ENCODE assay signal across 6 cellular contexts in the genomic region with DNA sequence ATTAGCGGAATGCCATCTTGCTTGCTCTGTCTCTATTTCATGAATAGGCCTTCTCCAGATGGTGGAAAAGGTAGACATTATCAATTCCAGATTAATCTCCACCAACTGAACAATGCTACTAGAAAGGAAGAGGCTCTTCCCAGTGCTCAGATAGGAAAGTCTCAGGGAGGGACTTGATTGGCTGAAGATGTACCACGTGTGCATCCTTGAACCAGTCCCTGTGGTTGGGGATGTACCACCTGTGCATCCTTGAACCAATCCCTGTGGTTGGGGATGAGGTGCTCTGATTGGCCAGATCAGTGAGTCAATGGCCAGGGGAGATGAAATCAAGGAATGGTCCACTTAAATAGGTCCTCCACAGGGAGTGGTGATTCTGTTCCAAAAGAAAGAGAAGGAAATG.
DNase-seq lines count a peak whose midpoint lies in the region; ATAC-seq, FAIRE-seq and TF ChIP-seq lines count a peak whose summit lies in the region.
"Not testable (repeated sequence)": the region's sequence is repeated elsewhere in the genome, so short reads cannot be mapped to it uniquely, and the experiment has no call there.

No MANE protein-coding gene starts in this region.

- TF ChIP-seq POLR2A in HCT116 (IDR thresholded peaks at IDR 0.05; ENCODE audit: borderline replicate concordance, extremely low read depth, insufficient read depth, insufficient read length); K562 (conservative IDR thresholded peaks at IDR 0.05): not testable (repeated sequence)

- not testable (repeated sequence) for H3K9me3 ChIP-seq in HCT116 (ENCODE audit: control insufficient read depth in 1 of 2, insufficient read depth in 1 of 2, low read depth in 1 of 2, low read length in 2 of 2); K562 (replicated peaks; ENCODE audit: control insufficient read depth, insufficient read depth, low read depth, low read length)

- not testable (repeated sequence) for H4K20me1 ChIP-seq in HCT116 (ENCODE audit: insufficient read depth); K562 (replicated peaks; ENCODE audit: control insufficient read depth, insufficient read depth, low read length)

- BruUV-seq in HCT116 (replicated peaks; lab: Mats Ljungman, UMichigan); K562 (replicated peaks; lab: Mats Ljungman, UMichigan): not testable (repeated sequence)

- H3K4me2 ChIP-seq in HCT116 (ENCODE audit: low read length); K562 (ENCODE audit: insufficient read depth, low read length): not testable (repeated sequence)

- 40% methylated on average over 1 of the region's 2 CpGs for WGBS in K562 (ENCODE audit: insufficient coverage, low coverage, missing lambda C conversion rate)

- not testable (repeated sequence) for H2AFZ ChIP-seq in HCT116 (ENCODE audit: low read depth, low read length, poor library complexity, severe bottlenecking); K562 (ENCODE audit: low read depth, low read length)

- H3K9me1 ChIP-seq in K562 (ENCODE audit: control insufficient read depth, insufficient read depth, low read length) = not testable (repeated sequence)

- H3K79me2 ChIP-seq in HCT116 (ENCODE audit: insufficient read depth, low read length); K562 (ENCODE audit: control insufficient read depth, insufficient read depth, low read length): not testable (repeated sequence)

- not testable (repeated sequence) for H3K9ac ChIP-seq in HCT116 (ENCODE audit: low read length); K562 (ENCODE audit: insufficient read depth in 1 of 2, low read depth in 2 of 2, low read length in 2 of 2)

- not testable (repeated sequence) for TF ChIP-seq CTCF in GM10266 (IDR thresholded peaks at IDR 0.05; ENCODE audit: control insufficient read depth, insufficient read depth, low read depth, missing control alignments); HCT116 (IDR thresholded peaks at IDR 0.05 in 2 of 3, conservative IDR thresholded peaks at IDR 0.05 in 1 of 3; ENCODE audit: borderline replicate concordance in 1 of 3, insufficient read depth in 1 of 3, low read depth in 2 of 3, low read length in 2 of 3); K562 (IDR thresholded peaks at IDR 0.05 in 2 of 3, conservative IDR thresholded peaks at IDR 0.05 in 1 of 3; ENCODE audit: insufficient read depth in 2 of 3, low read depth in 1 of 3, low read length in 3 of 3)

- POLR2A ChIA-PET in HCT116 (lab: Charles Lee); K562 (lab: Yijun Ruan, JAX): not testable (repeated sequence)

- H3K4me3 ChIP-seq in HCT116 (replicated peaks in 1 of 2; ENCODE audit: low read depth in 1 of 2, low read length in 2 of 2); K562: not testable (repeated sequence)

- RAD21 ChIA-PET in HCT116 (lab: Charles Lee; ENCODE audit: low non-redundant PET in 1 of 2, low total read pairs in 2 of 2, uncharacterized antibody in 2 of 2, unreplicated experiment in 2 of 2) = not testable (repeated sequence)

- in situ Hi-C loops in K562 (cut with MboI) = not testable (repeated sequence)

- not testable (repeated sequence) for H3K9me2 ChIP-seq in HCT116 (ENCODE audit: insufficient read depth)

- CTCF ChIA-PET in HCT116 (lab: Charles Lee); K562 (lab: Yijun Ruan, JAX; ENCODE audit: low intra/inter-chr PET ratio): not testable (repeated sequence)

- intact Hi-C loops in HCT116 (cut with micrococcal nuclease); K562 (cut with micrococcal nuclease): not testable (repeated sequence)

- TF ChIP-seq RAD21 in HCT116 (IDR thresholded peaks at IDR 0.05; ENCODE audit: low read depth); Ishikawa (IDR thresholded peaks at IDR 0.05; ENCODE audit: low read depth); K562 (CRISPR knock-in tag; conservative IDR thresholded peaks at IDR 0.05 in 1 of 2, IDR thresholded peaks at IDR 0.05 in 1 of 2): not testable (repeated sequence)

- TF ChIP-seq EP300 in Ishikawa (IDR thresholded peaks at IDR 0.05; ENCODE audit: borderline replicate concordance); K562 (IDR thresholded peaks at IDR 0.05; ENCODE audit: low read length): not testable (repeated sequence)

- peak; percentile 32; the same call in 1 of the 2 replicates for ATAC-seq in HCT116
- ATAC-seq in K562 = 0 out of 3 replicates have a peak, but pooled peaks have one; percentile 38

- H3K27me3 ChIP-seq in HCT116 (ENCODE audit: insufficient read depth, low read length); K562 (ENCODE audit: control insufficient read depth in 2 of 2, insufficient read depth in 2 of 2, low read length in 2 of 2): not testable (repeated sequence)

- not testable (repeated sequence) for H3K36me3 ChIP-seq in HCT116 (ENCODE audit: control insufficient read depth in 1 of 2, insufficient read depth in 2 of 2, low read length in 2 of 2); K562 (ENCODE audit: control insufficient read depth, insufficient read depth, low read length)

- peak; percentile 26 for FAIRE-seq in HTR-8/SVneo (lab: Jason Lieb, UNC)
- peak; percentile 6 for FAIRE-seq in K562 (lab: Jason Lieb, UNC)

- peak; percentile 1 for DNase-seq in GM10266 (ENCODE audit: extremely low spot score)
- DNase-seq in HCT116 (ENCODE audit: low read depth, low spot score); HTR-8/SVneo (ENCODE audit: insufficient read length, low spot score): not testable (repeated sequence)
- DNase-seq in K562 (ENCODE audit: extremely low read depth in 1 of 4, low spot score in 3 of 4) = peak in 2 of 4 experiments; percentile 10 to 11

- H3K4me1 ChIP-seq in HCT116 (ENCODE audit: control insufficient read depth in 1 of 2, insufficient read depth in 2 of 2, low read length in 2 of 2); K562 (replicated peaks in 1 of 2; ENCODE audit: control insufficient read depth in 2 of 2, insufficient read depth in 2 of 2, low read length in 2 of 2): not testable (repeated sequence)

- H3K27ac ChIP-seq in HCT116 (ENCODE audit: low read depth, low read length); K562 (ENCODE audit: extremely low read depth, low read depth, low read length): not testable (repeated sequence)
- H3K27ac ChIP-seq in cingulate gyrus (ENCODE audit: low read depth, low read length) = peak overlapping the region; percentile 1

TF ChIP-seq in Ishikawa, 13 proteins besides CTCF, POLR2A, EP300 and RAD21:
- TF ChIP-seq, protein P1, sequence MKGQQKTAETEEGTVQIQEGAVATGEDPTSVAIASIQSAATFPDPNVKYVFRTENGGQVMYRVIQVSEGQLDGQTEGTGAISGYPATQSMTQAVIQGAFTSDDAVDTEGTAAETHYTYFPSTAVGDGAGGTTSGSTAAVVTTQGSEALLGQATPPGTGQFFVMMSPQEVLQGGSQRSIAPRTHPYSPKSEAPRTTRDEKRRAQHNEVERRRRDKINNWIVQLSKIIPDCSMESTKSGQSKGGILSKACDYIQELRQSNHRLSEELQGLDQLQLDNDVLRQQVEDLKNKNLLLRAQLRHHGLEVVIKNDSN (IDR thresholded peaks at IDR 0.05) = 0 out of 2 replicates have a peak, but pooled peaks have one; percentile 25

TF ChIP-seq in K562, 482 proteins besides CTCF, POLR2A, EP300 and RAD21:
- TF ChIP-seq, protein P2, sequence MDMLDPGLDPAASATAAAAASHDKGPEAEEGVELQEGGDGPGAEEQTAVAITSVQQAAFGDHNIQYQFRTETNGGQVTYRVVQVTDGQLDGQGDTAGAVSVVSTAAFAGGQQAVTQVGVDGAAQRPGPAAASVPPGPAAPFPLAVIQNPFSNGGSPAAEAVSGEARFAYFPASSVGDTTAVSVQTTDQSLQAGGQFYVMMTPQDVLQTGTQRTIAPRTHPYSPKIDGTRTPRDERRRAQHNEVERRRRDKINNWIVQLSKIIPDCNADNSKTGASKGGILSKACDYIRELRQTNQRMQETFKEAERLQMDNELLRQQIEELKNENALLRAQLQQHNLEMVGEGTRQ (CRISPR knock-in tag; IDR thresholded peaks at IDR 0.05) = peak; percentile 57; the same call in 1 of the 2 replicates
- TF ChIP-seq, protein P1 (CRISPR knock-in tag; IDR thresholded peaks at IDR 0.05) = peak; percentile 66
